18 cellular contexts compared by ENCODE assay signal in the genomic region with DNA sequence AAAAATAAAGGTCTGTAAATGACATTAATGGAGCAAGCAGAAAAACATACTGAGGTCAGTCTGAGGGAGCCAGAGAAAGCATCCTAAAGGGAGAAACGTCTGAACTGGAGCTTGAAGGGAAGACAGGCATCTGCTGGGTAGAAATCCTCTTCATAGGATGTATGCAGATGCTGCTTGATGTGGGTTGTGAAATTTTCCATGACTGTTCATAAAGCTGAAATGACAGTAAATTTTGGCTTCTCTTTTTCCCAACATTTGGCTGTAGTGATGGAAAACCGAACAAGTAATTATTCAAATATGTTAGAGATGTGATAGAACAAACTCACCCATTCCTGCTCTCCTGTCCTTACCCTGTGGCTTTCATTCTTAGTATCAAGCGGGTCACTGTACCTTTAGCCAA.
A peak's percentile ranks its signal among the peaks of the same experiment; 100 is the strongest.
DNase-seq lines count a peak whose midpoint lies in the region; ATAC-seq and TF ChIP-seq lines count a peak whose summit lies in the region.
"Had no signal": no experiment of that assay in that cellular context is flagged by ENCODE, and none has a peak within 500 bp of the region (broad histone marks: within the 10 kb centered on the region; RNA-seq: fewer than 3 reads in every experiment).

No MANE protein-coding gene starts in this region.

- H3K9me3 ChIP-seq in HAP-1 (no peaks in the 10 kb centered on the region), OCI-LY7 (ENCODE audit: low read length) (no peaks in the 10 kb centered on the region)
- H3K9me3 ChIP-seq: Peyer's patch had no signal

- no peak overlapping the region for H3K4me2 ChIP-seq in OCI-LY7 (ENCODE audit: low read length)

- H4K20me1 ChIP-seq in OCI-LY7 (ENCODE audit: insufficient read depth, low read length): 0 out of 2 replicates have a peak, but pooled peaks cover 4% of the 10 kb centered on the region

- no peak overlapping the region for H3K27ac ChIP-seq in OCI-LY7 (ENCODE audit: low read depth, low read length, poor library complexity, severe bottlenecking)
- H3K27ac ChIP-seq: Peyer's patch had no signal

- intact Hi-C loops in OCI-LY7 (cut with micrococcal nuclease; ENCODE audit: unreplicated experiment): no loop called here

- POLR2A ChIA-PET in OCI-LY7 (lab: Charles Lee): interaction anchor here (0.6 kb wide), 2 partner anchors 24 to 275 kb away, joined by 3 read pairs; no protein-coding TSS in a partner anchor

- TF ChIP-seq CTCF in cardiac fibroblast (IDR thresholded peaks at IDR 0.05; ENCODE audit: low read depth, low read length): no peak
- no peak for TF ChIP-seq CTCF in OCI-LY7 (conservative IDR thresholded peaks at IDR 0.05; ENCODE audit: low read length)

- H3K9me2 ChIP-seq in OCI-LY7 (ENCODE audit: insufficient read depth, low read length): no peaks in the 10 kb centered on the region

- no peak overlapping the region for H2AFZ ChIP-seq in OCI-LY7 (ENCODE audit: low read length)

- CTCF ChIA-PET in OCI-LY7 (lab: Charles Lee; ENCODE audit: unreplicated experiment): no interaction called here

- no peaks in the 10 kb centered on the region for H3K27me3 ChIP-seq in HAP-1 (ENCODE audit: low read depth)
- H3K27me3 ChIP-seq: Peyer's patch had no signal

- DNase-seq in AG08395 (ENCODE audit: low spot score) (peak; percentile 18), GM03348 (ENCODE audit: low spot score) (peak; percentile 44), cardiac fibroblast (ENCODE audit: low read depth in 2 of 2) (peak; percentile 2 to 5), fibroblast of the conjunctiva (ENCODE audit: low read depth) (peak; percentile 3), HAP-1 (ENCODE audit: low spot score in 2 of 2) (no peak), OCI-LY7 (ENCODE audit: low spot score) (no peak)
- DNase-seq: 8988T; CD4-positive, CD25-positive, alpha-beta regulatory T cell; COR-L47; DMS79; NCI-H1105; NCI-H2029 treated with DMSO at 0.1 percent for 48 hours; NCI-H226; NCI-H510A treated with DMSO at 0.1 percent for 48 hours; NCI-H748 treated with DMSO at 0.1 percent for 48 hours; Peyer's patch had no signal

- no TSS peak for BruUV-seq in OCI-LY7 (replicated peaks; lab: Mats Ljungman, UMichigan)

- no peaks in the 10 kb centered on the region for H3K79me2 ChIP-seq in OCI-LY7 (ENCODE audit: insufficient read depth, low read depth, low read length)

- no peaks in the 10 kb centered on the region for H3K36me3 ChIP-seq in HAP-1 (replicated peaks)
- H3K36me3 ChIP-seq in OCI-LY7 (ENCODE audit: insufficient read depth, low read length): no peaks in the 10 kb centered on the region
- H3K36me3 ChIP-seq: Peyer's patch had no signal

- H3K4me1 ChIP-seq in HAP-1 (peaks cover 49% of the 10 kb centered on the region), OCI-LY7 (ENCODE audit: insufficient read depth, low read length, poor library complexity, severe bottlenecking) (no peaks in the 10 kb centered on the region)
- H3K4me1 ChIP-seq: Peyer's patch had no signal

- in situ Hi-C loops in HAP-1 (cut with MboI; ENCODE audit: low sequenced_read_pairs): no loop called here

- H3K4me3 ChIP-seq in cardiac fibroblast (replicated peaks in 1 of 2; ENCODE audit: low read depth in 2 of 2, low read length in 2 of 2): no peak overlapping the region
- H3K4me3 ChIP-seq in HAP-1: no peak overlapping the region
- no peak overlapping the region for H3K4me3 ChIP-seq in OCI-LY7 (ENCODE audit: low read depth, low read length, poor library complexity, severe bottlenecking)
- H3K4me3 ChIP-seq: Peyer's patch had no signal

- ATAC-seq in GM18511 (IDR thresholded peaks at IDR 0.05; ENCODE audit: unreplicated experiment): no peak
- ATAC-seq: SK-N-SH treated with all-trans-retinoic acid at 6 μM for 48 hours had no signal

Comparison
In these comparisons a context has a peak if more than half of its experiments do, and no peak if none do; other contexts are left out.
1. DNase-seq: peak in AG08395 (single experiment), GM03348 (single experiment), cardiac fibroblast (2 of 2) and fibroblast of the conjunctiva (single experiment); none in HAP-1 (0 of 2) and OCI-LY7 (single experiment).